In genomic region chr2:191566347-191566746, GRCh38 we compare ENCODE assay signal across 8 cellular contexts.
DNase-seq lines count a peak whose midpoint lies in the region; ATAC-seq and TF ChIP-seq lines count a peak whose summit lies in the region.

No MANE protein-coding gene starts in this region.

- H3K27me3 Mint-ChIP-seq in activated T-helper 2 cell treated with anti-CD3 and anti-CD28 coated beads, Interferon-gamma antibody, Interleukin-2, Interleukin-4, amounts not matched to agents 10 μg/mL and 5 μg/mL and 100 μg/mL, durations not matched to agents 14 hours and 24 hours and 36 hours (ENCODE audit: low read depth) = peaks cover 57% of the 10 kb centered on the region

- peak; percentile 70 for TF ChIP-seq CTCF in DOHH2 (IDR thresholded peaks at IDR 0.05; ENCODE audit: low read depth, low read length, poor library complexity, severe bottlenecking)
- peak; percentile 83 for TF ChIP-seq CTCF in RWPE1 (conservative IDR thresholded peaks at IDR 0.05; ENCODE audit: low read depth)

- H3K4me2 ChIP-seq in DOHH2 (ENCODE audit: low read length) = no peak overlapping the region

- 0 out of 2 replicates have a peak, but pooled peaks cover 2% of the 10 kb centered on the region for H3K4me1 ChIP-seq in DOHH2 (ENCODE audit: control insufficient read depth, low read length)

- ATAC-seq in GM21515 (IDR thresholded peaks at IDR 0.05; ENCODE audit: unreplicated experiment) = peak; percentile 68

- peak; percentile 38 for DNase-seq in Jurkat, Clone E6-1 (ENCODE audit: low read depth, low spot score)
- DNase-seq in RWPE1 (ENCODE audit: low spot score) = peak; percentile 67
- DNase-seq in activated T-helper 2 cell treated with anti-CD3 and anti-CD28 coated beads, Interferon-gamma antibody, Interleukin-2, Interleukin-4, amounts not matched to agents 10 μg/mL and 5 μg/mL and 100 μg/mL, durations not matched to agents 14 hours and 24 hours and 36 hours (ENCODE audit: low spot score) = peak; percentile 39
- DNase-seq in germinal center (ENCODE audit: low spot score) = peak; percentile 62
- peak; percentile 19 for DNase-seq in putamen (ENCODE audit: low spot score)
- no peak for DNase-seq in NCI-H187 (lab: John Stamatoyannopoulos, UW)

- H3K27me3 ChIP-seq in DOHH2 (ENCODE audit: control insufficient read depth, low read length) = peaks cover 23% of the 10 kb centered on the region

- no peak overlapping the region for H3K27ac ChIP-seq in DOHH2 (ENCODE audit: low read depth, low read length)
- no peak overlapping the region for H3K27ac ChIP-seq in RWPE1

- no peaks in the 10 kb centered on the region for H4K20me1 ChIP-seq in DOHH2 (ENCODE audit: control insufficient read depth, insufficient read depth, low read depth, low read length)

- no peaks in the 10 kb centered on the region for H3K79me2 ChIP-seq in DOHH2 (ENCODE audit: control insufficient read depth, low read length)

- H3K36me3 ChIP-seq in DOHH2 (ENCODE audit: control insufficient read depth, low read length) = no peaks in the 10 kb centered on the region

- H3K4me3 ChIP-seq in DOHH2 (ENCODE audit: low read length) = no peak overlapping the region
- H3K4me3 ChIP-seq in Jurkat, Clone E6-1 (ENCODE audit: low read length) = no peak overlapping the region

- no peaks in the 10 kb centered on the region for H3K9me3 Mint-ChIP-seq in activated T-helper 2 cell treated with anti-CD3 and anti-CD28 coated beads, Interferon-gamma antibody, Interleukin-2, Interleukin-4, amounts not matched to agents 10 μg/mL and 5 μg/mL and 100 μg/mL, durations not matched to agents 14 hours and 24 hours and 36 hours

- H3F3A ChIP-seq in DOHH2 (ENCODE audit: control insufficient read depth, insufficient read depth) = no peaks in the 10 kb centered on the region

- H3K9me3 ChIP-seq in DOHH2 (ENCODE audit: control insufficient read depth, insufficient read depth, low read length) = no peaks in the 10 kb centered on the region

- H3K4me3 Mint-ChIP-seq in activated T-helper 2 cell treated with anti-CD3 and anti-CD28 coated beads, Interferon-gamma antibody, Interleukin-2, Interleukin-4, amounts not matched to agents 10 μg/mL and 5 μg/mL and 100 μg/mL, durations not matched to agents 14 hours and 24 hours and 36 hours (ENCODE audit: low read depth) = no peak overlapping the region

- POLR2A ChIA-PET in RWPE1 (lab: Yijun Ruan, JAX; ENCODE audit: low non-redundant PET) = no interaction called here

- H3K36me3 Mint-ChIP-seq in activated T-helper 2 cell treated with anti-CD3 and anti-CD28 coated beads, Interferon-gamma antibody, Interleukin-2, Interleukin-4, amounts not matched to agents 10 μg/mL and 5 μg/mL and 100 μg/mL, durations not matched to agents 14 hours and 24 hours and 36 hours (ENCODE audit: low read depth) = no peaks in the 10 kb centered on the region

- CTCF ChIA-PET in RWPE1 (lab: Yijun Ruan, JAX) = interaction anchor here (0.7 to 1.5 kb wide), 7 partner anchors 11 to 188 kb away, joined by 3 to 7 read pairs (median 4); no protein-coding TSS in a partner anchor

- peaks cover 34% of the 10 kb centered on the region for H3K4me1 Mint-ChIP-seq in activated T-helper 2 cell treated with anti-CD3 and anti-CD28 coated beads, Interferon-gamma antibody, Interleukin-2, Interleukin-4, amounts not matched to agents 10 μg/mL and 5 μg/mL and 100 μg/mL, durations not matched to agents 14 hours and 24 hours and 36 hours (ENCODE audit: low read depth)

- H3K27ac Mint-ChIP-seq in activated T-helper 2 cell treated with anti-CD3 and anti-CD28 coated beads, Interferon-gamma antibody, Interleukin-2, Interleukin-4, amounts not matched to agents 10 μg/mL and 5 μg/mL and 100 μg/mL, durations not matched to agents 14 hours and 24 hours and 36 hours = no peak overlapping the region

- intact Hi-C loops in activated T-helper 2 cell treated with anti-CD3 and anti-CD28 coated beads, Interferon-gamma antibody, Interleukin-2, Interleukin-4, amounts not matched to agents 10 μg/mL and 5 μg/mL and 100 μg/mL, durations not matched to agents 14 hours and 24 hours and 36 hours (cut with micrococcal nuclease) = loop anchor here (1.0 to 5.0 kb wide), 2 partner anchors 125 to 181 kb away; no protein-coding TSS in a partner anchor

- H3K9me2 ChIP-seq in DOHH2 (replicated peaks; ENCODE audit: control insufficient read depth, low read length) = no peaks in the 10 kb centered on the region

Comparison
In these comparisons a context has a peak if more than half of its experiments do, and no peak if none do; other contexts are left out.
1. DNase-seq: peak in Jurkat, Clone E6-1 (single experiment), RWPE1 (single experiment), activated T-helper 2 cell treated with anti-CD3 and anti-CD28 coated beads, Interferon-gamma antibody, Interleukin-2, Interleukin-4, amounts not matched to agents 10 μg/mL and 5 μg/mL and 100 μg/mL, durations not matched to agents 14 hours and 24 hours and 36 hours (single experiment), germinal center (single experiment) and putamen (single experiment); none in NCI-H187 (0 of 2).